ENCODE assay signal across 8 cellular contexts in genomic region chr12:67630373-67631088, GRCh38. TPM values are rescaled to one million over a fixed set of nuclear protein-coding genes. Genes with fewer than 3 reads are reported as not detected.
DNase-seq lines count a peak whose midpoint lies in the region; ATAC-seq and TF ChIP-seq lines count a peak whose summit lies in the region.

No MANE protein-coding gene starts in this region.

- H3K27ac ChIP-seq in vagina, result no peak overlapping the region

- intact Hi-C loops in vagina (cut with DNase I), result no loop called here

- DNase-seq in NAMALWA (ENCODE audit: low spot score), result peak; percentile 88
- DNase-seq in activated CD8-positive, alpha-beta memory T cell treated with anti-CD3 and anti-CD28 coated beads for 1 hour (ENCODE audit: extremely low read depth in 1 of 2, low read depth in 1 of 2), result peak; percentile 58 to 67
- peak; percentile 24 for DNase-seq in globus pallidus (ENCODE audit: low spot score)
- DNase-seq in stimulated activated CD4-positive, alpha-beta T cell treated with anti-CD3 and anti-CD28 coated beads, Interleukin-4, amount 100 ng/mL, for 1 hour, result peak; percentile 60
- no peak for DNase-seq in NCI-H2171 treated with DMSO at 0.1 percent for 48 hours (lab: John Stamatoyannopoulos, UW)
- DNase-seq in vagina (ENCODE audit: extremely low spot score in 2 of 2), result no peak

- no peak overlapping the region for H3K4me3 ChIP-seq in vagina

- no peaks in the 10 kb centered on the region for H3K9me3 ChIP-seq in vagina

- TF ChIP-seq CTCF in vagina (IDR thresholded peaks at IDR 0.05), result no peak

- ATAC-seq in GM18502 (IDR thresholded peaks at IDR 0.05; ENCODE audit: poor library complexity, unreplicated experiment), result peak; percentile 98
- peak; percentile 96 for ATAC-seq in HG02588 (IDR thresholded peaks at IDR 0.05; ENCODE audit: unreplicated experiment)

- H3K36me3 ChIP-seq in vagina, result no peaks in the 10 kb centered on the region

- no peaks in the 10 kb centered on the region for H3K27me3 ChIP-seq in vagina

- no peak for TF ChIP-seq POLR2A in vagina (IDR thresholded peaks at IDR 0.05)

- no peaks in the 10 kb centered on the region for H3K4me1 ChIP-seq in vagina

RNA-seq across cellular contexts. Expression of gene DYRK2, which starts 18.0 kb away (rescaled TPM):
- total RNA-seq in vagina, result 16.2 TPM

Comparison
In these comparisons a context has a peak if more than half of its experiments do, and no peak if none do; other contexts are left out.
1. DNase-seq: peak in NAMALWA (single experiment), activated CD8-positive, alpha-beta memory T cell treated with anti-CD3 and anti-CD28 coated beads for 1 hour (2 of 2), globus pallidus (single experiment) and stimulated activated CD4-positive, alpha-beta T cell treated with anti-CD3 and anti-CD28 coated beads, Interleukin-4, amount 100 ng/mL, for 1 hour (single experiment); none in NCI-H2171 treated with DMSO at 0.1 percent for 48 hours (single experiment) and vagina (0 of 2).